ENCODE assay signal across 29 cellular contexts in genomic region chr11:61812736-61813411, GRCh38. TPM values are rescaled to one million over a fixed set of nuclear protein-coding genes. Genes with fewer than 3 reads are reported as not detected.
A peak's percentile ranks its signal among the peaks of the same experiment; 100 is the strongest.
DNase-seq lines count a peak whose midpoint lies in the region; ATAC-seq, FAIRE-seq and TF ChIP-seq lines count a peak whose summit lies in the region.
"Had no signal": no experiment of that assay in that cellular context is flagged by ENCODE, and none has a peak within 500 bp of the region (broad histone marks: within the 10 kb centered on the region; RNA-seq: fewer than 3 reads in every experiment).

No MANE protein-coding gene starts in this region.

- ATAC-seq in K562 (no peak), HG03139 (IDR thresholded peaks at IDR 0.05; ENCODE audit: unreplicated experiment) (no peak), HG03159 (IDR thresholded peaks at IDR 0.05; ENCODE audit: unreplicated experiment) (no peak), HG03520 (IDR thresholded peaks at IDR 0.05; ENCODE audit: unreplicated experiment) (no peak)

- H3K9me3 Mint-ChIP-seq in Caco-2 (ENCODE audit: unreplicated experiment), result no peaks in the 10 kb centered on the region
- no peaks in the 10 kb centered on the region for H3K9me3 Mint-ChIP-seq in nephron
- H3K9me3 Mint-ChIP-seq: CD8-positive, alpha-beta memory T cell had no signal

- CTCF ChIA-PET in Caco-2 (lab: Charles Lee), result no interaction called here
- CTCF ChIA-PET in K562 (lab: Yijun Ruan, JAX; ENCODE audit: low intra/inter-chr PET ratio), result no interaction called here

- H3K4me1 ChIP-seq in Caco-2 (peaks cover 15% of the 10 kb centered on the region), K562 (replicated peaks in 1 of 2; ENCODE audit: control insufficient read depth in 2 of 2, insufficient read depth in 2 of 2, low read length in 2 of 2) (peaks cover 25 to 45% of the 10 kb centered on the region in 2 experiments; a peak in 4 of 5 replicates)

- no peaks in the 10 kb centered on the region for H4K20me1 ChIP-seq in K562 (replicated peaks; ENCODE audit: control insufficient read depth, insufficient read depth, low read length)

- DNase-seq in Caco-2 (no peak), K562 (ENCODE audit: extremely low read depth in 1 of 4, low spot score in 3 of 4) (no peak), cerebellar nuclear complex (lab: John Stamatoyannopoulos, UW) (no peak)
- DNase-seq: AML-193; Calu3; CD8-positive, alpha-beta memory T cell; DMS79 treated with DMSO at 0.1 percent for 48 hours; GM23248; HCEC 1CT; Kasumi-1; NCI-H1105 treated with DMSO at 0.1 percent for 48 hours; NCI-H146; NCI-H1930; NCI-H2107; NCI-H446; NCI-H524 treated with DMSO at 0.1 percent for 48 hours; NCI-H774; SK-N-SH; SW 1271 had no signal

- no peak for TF ChIP-seq EP300 in K562 (IDR thresholded peaks at IDR 0.05; ENCODE audit: low read length)

- TF ChIP-seq POLR2A in K562 (conservative IDR thresholded peaks at IDR 0.05), result peak; percentile 52; the same call in 1 of the 2 replicates

- H3K4me1 Mint-ChIP-seq in Caco-2 (ENCODE audit: low read depth, unreplicated experiment) (peaks cover 18% of the 10 kb centered on the region), nephron (peaks cover 11% of the 10 kb centered on the region)

- FAIRE-seq in K562 (lab: Jason Lieb, UNC), result no peak
- FAIRE-seq: A204.1, GM12892, RCC 7860 had no signal

- H3K36me3 Mint-ChIP-seq in Caco-2 (ENCODE audit: insufficient read depth, unreplicated experiment) (peaks cover 85% of the 10 kb centered on the region), nephron (ENCODE audit: low read depth) (peaks cover 54% of the 10 kb centered on the region)
- H3K36me3 Mint-ChIP-seq: CD8-positive, alpha-beta memory T cell had no signal

- H3K27ac Mint-ChIP-seq in Caco-2 (ENCODE audit: unreplicated experiment) (peak overlapping the region; percentile 45), nephron (peak overlapping the region in 2 of 3 experiments; percentile 27 to 61)

- no TSS peak for BruUV-seq in Caco-2 (replicated peaks; lab: Mats Ljungman, UMichigan)
- BruUV-seq in K562 (replicated peaks; lab: Mats Ljungman, UMichigan), result no TSS peak

- TF ChIP-seq CTCF in 22Rv1 (IDR thresholded peaks at IDR 0.05) (no peak), Caco-2 (IDR thresholded peaks at IDR 0.05; ENCODE audit: insufficient read depth in 1 of 2, low read depth in 1 of 2, low read length in 1 of 2, severe bottlenecking in 1 of 2, unreplicated experiment in 1 of 2) (no peak), K562 (IDR thresholded peaks at IDR 0.05 in 2 of 3, conservative IDR thresholded peaks at IDR 0.05 in 1 of 3; ENCODE audit: insufficient read depth in 2 of 3, low read depth in 1 of 3, low read length in 3 of 3) (no peak), nephron (IDR thresholded peaks at IDR 0.05; ENCODE audit: unreplicated experiment in 3 of 3) (no peak)

- H3K79me2 ChIP-seq in K562 (ENCODE audit: control insufficient read depth, insufficient read depth, low read length), result peaks cover 82% of the 10 kb centered on the region

- H3K9ac ChIP-seq in K562 (ENCODE audit: insufficient read depth in 1 of 2, low read depth in 2 of 2, low read length in 2 of 2), result peak overlapping the region; percentile 16 to 72; a peak in 3 of 4 replicates
- H3K9ac ChIP-seq: GM23248, SK-N-SH had no signal

- H3K36me3 ChIP-seq in Caco-2 (ENCODE audit: control insufficient read depth, insufficient read depth, low read length), result peaks cover 9% of the 10 kb centered on the region
- peaks cover 73% of the 10 kb centered on the region for H3K36me3 ChIP-seq in K562 (ENCODE audit: control insufficient read depth, insufficient read depth, low read length)

- no peak for TF ChIP-seq RAD21 in K562 (CRISPR knock-in tag; conservative IDR thresholded peaks at IDR 0.05 in 1 of 2, IDR thresholded peaks at IDR 0.05 in 1 of 2)

- WGBS in K562 (ENCODE audit: insufficient coverage, low coverage, missing lambda C conversion rate), result 79% methylated on average over 3 of the region's 4 CpGs

- POLR2A ChIA-PET in Caco-2 (lab: Charles Lee) (no interaction called here), K562 (lab: Yijun Ruan, JAX) (interaction anchor here (0.6 to 6.8 kb wide), 5 partner anchors 8 to 228 kb away, joined by 3 to 97 read pairs (median 4); no protein-coding TSS in a partner anchor)

- no peak overlapping the region for H3K4me3 ChIP-seq in Caco-2 (ENCODE audit: low read depth, low read length)
- no peak overlapping the region for H3K4me3 ChIP-seq in K562
- H3K4me3 ChIP-seq: GM23248 had no signal

- no peaks in the 10 kb centered on the region for H3K9me1 ChIP-seq in K562 (ENCODE audit: control insufficient read depth, insufficient read depth, low read length)

- H3K9me3 ChIP-seq in Caco-2 (no peaks in the 10 kb centered on the region), K562 (replicated peaks; ENCODE audit: control insufficient read depth, insufficient read depth, low read depth, low read length) (no peaks in the 10 kb centered on the region)
- H3K9me3 ChIP-seq: SK-N-SH had no signal

- H3K4me2 ChIP-seq in K562 (ENCODE audit: insufficient read depth, low read length), result peak overlapping the region; percentile 52
- H3K4me2 ChIP-seq: SK-N-SH had no signal

- no peaks in the 10 kb centered on the region for H3K27me3 Mint-ChIP-seq in Caco-2 (ENCODE audit: insufficient read depth, unreplicated experiment)
- H3K27me3 Mint-ChIP-seq in nephron (ENCODE audit: low read depth), result no peaks in the 10 kb centered on the region

- in situ Hi-C loops in K562 (cut with MboI), result no loop called here

- intact Hi-C loops in Caco-2 (cut with micrococcal nuclease; ENCODE audit: unreplicated experiment) (no loop called here), K562 (cut with micrococcal nuclease) (no loop called here)

- H3K27ac ChIP-seq in 22Rv1 (peak overlapping the region; percentile 99), K562 (ENCODE audit: extremely low read depth, low read depth, low read length) (peak overlapping the region; percentile 47; the same call in 2 of the 3 replicates)
- H3K27ac ChIP-seq: C4-2B, GM23248, HL-60 had no signal

- H3K4me3 Mint-ChIP-seq in Caco-2 (ENCODE audit: unreplicated experiment), result no peak overlapping the region
- peak overlapping the region in 2 of 3 experiments; percentile 31 to 39 for H3K4me3 Mint-ChIP-seq in nephron

- no peak overlapping the region for H2AFZ ChIP-seq in K562 (ENCODE audit: low read depth, low read length)
- H2AFZ ChIP-seq: GM23248 had no signal

- no peaks in the 10 kb centered on the region for H3K27me3 ChIP-seq in Caco-2 (replicated peaks; ENCODE audit: control insufficient read depth, insufficient read depth, low read length)
- no peaks in the 10 kb centered on the region; a peak in 1 of 5 replicates for H3K27me3 ChIP-seq in K562 (ENCODE audit: control insufficient read depth in 2 of 2, insufficient read depth in 2 of 2, low read length in 2 of 2)

RNA-seq across cellular contexts. Expression of gene FADS1, which starts 3.9 kb away (rescaled TPM):
- 108 and 116 TPM in 2 replicates for total RNA-seq in Caco-2 (2022)
- 611 and 866 TPM in 2 replicates for total RNA-seq in K562 (2011; cell fraction: chromatin; rRNA removed; ENCODE audit: low replicate concordance)
- total RNA-seq in K562 (2011; cell fraction: nucleolus; rRNA removed), result 866 and 894 TPM in 2 replicates
- 825 and 959 TPM in 2 replicates for total RNA-seq in K562 (2011; cell fraction: nucleoplasm; rRNA removed)
- 250 and 292 TPM in 2 replicates for total RNA-seq in K562 (2014; rRNA removed)
- 367 and 390 TPM in 2 replicates for total RNA-seq in K562 (2014; rRNA removed; fragmentation: Illumina TruSeq; extraction: Trizol)
- 353 and 364 TPM in 2 replicates for total RNA-seq in K562 (2015; rRNA removed; fragmentation: Illumina TruSeq; extraction: Trizol)
- total RNA-seq in K562 (2021), result 378 and 411 TPM in 2 replicates
- polyA plus RNA-seq in K562 (2011; rRNA removed), result 747 and 864 TPM in 2 replicates
- 1,005 and 1,028 TPM in 2 replicates for polyA plus RNA-seq in K562 (2011; cell fraction: cytosol; rRNA removed)
- 277 and 375 TPM in 2 replicates for polyA plus RNA-seq in K562 (2011; cell fraction: nucleus; rRNA removed)
- 228 and 290 TPM in 2 replicates for polyA plus RNA-seq in K562 (2012)
- polyA plus RNA-seq in K562 (2014; fragmentation: Illumina TruSeq; extraction: Trizol), result 394 and 457 TPM in 2 replicates
- polyA plus RNA-seq in K562 (2014; fragmentation: Nextera tagmentation; extraction: Ambion mirVana), result 100 to 1,000 TPM; 110 to 174 TPM
- 295 and 314 TPM in 2 replicates for polyA plus RNA-seq in K562 (2014; rRNA removed)
- 571 and 760 TPM in 2 replicates for polyA minus RNA-seq in K562 (2011; rRNA and poly(A)+ RNA removed)
- 555 and 599 TPM in 2 replicates for polyA minus RNA-seq in K562 (2011; cell fraction: cytosol; rRNA and poly(A)+ RNA removed)
- 280 and 292 TPM in 2 replicates for polyA minus RNA-seq in K562 (2011; cell fraction: nucleus; rRNA and poly(A)+ RNA removed)

RNA-seq across cellular contexts. Expression of gene FADS2, which starts 15.2 kb away (rescaled TPM):
- total RNA-seq in Caco-2 (2022) (30.6 and 36.3 TPM in 2 replicates), K562 (2014; rRNA removed) (13.2 and 17.7 TPM in 2 replicates), K562 (2014; rRNA removed; fragmentation: Illumina TruSeq; extraction: Trizol) (14.5 and 16.2 TPM in 2 replicates), K562 (2015; rRNA removed; fragmentation: Illumina TruSeq; extraction: Trizol) (11.5 and 12.0 TPM in 2 replicates), K562 (2021) (28.6 and 30.4 TPM in 2 replicates)
- total RNA-seq in K562 (2011; cell fraction: chromatin; rRNA removed; ENCODE audit: low replicate concordance), result 49.3 and 107 TPM in 2 replicates
- total RNA-seq in K562 (2011; cell fraction: nucleolus; rRNA removed), result 68.6 and 70.4 TPM in 2 replicates
- 66.5 and 86.0 TPM in 2 replicates for total RNA-seq in K562 (2011; cell fraction: nucleoplasm; rRNA removed)
- polyA plus RNA-seq in K562 (2011; rRNA removed) (42.8 and 57.1 TPM in 2 replicates), K562 (2014; fragmentation: Illumina TruSeq; extraction: Trizol) (33.9 and 39.7 TPM in 2 replicates), K562 (2014; fragmentation: Nextera tagmentation; extraction: Ambion mirVana) (1 to 10 TPM; 2.9 to 5.3 TPM), K562 (2014; rRNA removed) (23.9 and 27.2 TPM in 2 replicates)
- polyA plus RNA-seq in K562 (2011; cell fraction: cytosol; rRNA removed), result 45.6 and 51.9 TPM in 2 replicates
- 34.1 and 48.4 TPM in 2 replicates for polyA plus RNA-seq in K562 (2011; cell fraction: nucleus; rRNA removed)
- polyA plus RNA-seq in K562 (2012), result 27.8 and 43.6 TPM in 2 replicates
- 38.9 and 48.8 TPM in 2 replicates for polyA minus RNA-seq in K562 (2011; rRNA and poly(A)+ RNA removed)
- 21.3 and 32.6 TPM in 2 replicates for polyA minus RNA-seq in K562 (2011; cell fraction: cytosol; rRNA and poly(A)+ RNA removed)
- 10.5 and 15.2 TPM in 2 replicates for polyA minus RNA-seq in K562 (2011; cell fraction: nucleus; rRNA and poly(A)+ RNA removed)

RNA-seq across cellular contexts. Expression of gene FEN1, which starts 20.2 kb away (rescaled TPM):
- total RNA-seq in Caco-2 (2022) (83.4 and 86.1 TPM in 2 replicates), K562 (2014; rRNA removed) (156 and 172 TPM in 2 replicates), K562 (2014; rRNA removed; fragmentation: Illumina TruSeq; extraction: Trizol) (130 and 137 TPM in 2 replicates), K562 (2015; rRNA removed; fragmentation: Illumina TruSeq; extraction: Trizol) (150 and 154 TPM in 2 replicates), K562 (2021) (140 and 150 TPM in 2 replicates)
- 27.9 and 42.4 TPM in 2 replicates for total RNA-seq in K562 (2011; cell fraction: chromatin; rRNA removed; ENCODE audit: low replicate concordance)
- 50.0 and 60.9 TPM in 2 replicates for total RNA-seq in K562 (2011; cell fraction: nucleolus; rRNA removed)
- 37.0 and 43.3 TPM in 2 replicates for total RNA-seq in K562 (2011; cell fraction: nucleoplasm; rRNA removed)
- polyA plus RNA-seq in K562 (2011; rRNA removed) (91.3 and 124 TPM in 2 replicates), K562 (2014; fragmentation: Illumina TruSeq; extraction: Trizol) (138 and 146 TPM in 2 replicates), K562 (2014; fragmentation: Nextera tagmentation; extraction: Ambion mirVana) (10 to 100 TPM; 58.1 to 86.8 TPM), K562 (2014; rRNA removed) (132 and 136 TPM in 2 replicates)
- polyA plus RNA-seq in K562 (2011; cell fraction: cytosol; rRNA removed), result 83.9 and 106 TPM in 2 replicates
- 28.7 and 36.3 TPM in 2 replicates for polyA plus RNA-seq in K562 (2011; cell fraction: nucleus; rRNA removed)
- 122 and 124 TPM in 2 replicates for polyA plus RNA-seq in K562 (2012)
- 77.5 and 111 TPM in 2 replicates for polyA minus RNA-seq in K562 (2011; rRNA and poly(A)+ RNA removed)
- polyA minus RNA-seq in K562 (2011; cell fraction: cytosol; rRNA and poly(A)+ RNA removed), result 54.2 and 76.3 TPM in 2 replicates
- 29.8 and 34.1 TPM in 2 replicates for polyA minus RNA-seq in K562 (2011; cell fraction: nucleus; rRNA and poly(A)+ RNA removed)

RNA-seq across cellular contexts. Expression of gene TMEM258, which starts 20.5 kb away (rescaled TPM):
- 190 and 197 TPM in 2 replicates for total RNA-seq in Caco-2 (2022)
- 88.0 and 142 TPM in 2 replicates for total RNA-seq in K562 (2011; cell fraction: chromatin; rRNA removed; ENCODE audit: low replicate concordance)
- 195 and 216 TPM in 2 replicates for total RNA-seq in K562 (2011; cell fraction: nucleolus; rRNA removed)
- 192 and 237 TPM in 2 replicates for total RNA-seq in K562 (2011; cell fraction: nucleoplasm; rRNA removed)
- total RNA-seq in K562 (2014; rRNA removed), result 97.2 and 153 TPM in 2 replicates
- total RNA-seq in K562 (2014; rRNA removed; fragmentation: Illumina TruSeq; extraction: Trizol), result 227 and 239 TPM in 2 replicates
- total RNA-seq in K562 (2015; rRNA removed; fragmentation: Illumina TruSeq; extraction: Trizol), result 221 and 231 TPM in 2 replicates
- total RNA-seq in K562 (2021), result 168 and 200 TPM in 2 replicates
- 630 and 713 TPM in 2 replicates for polyA plus RNA-seq in K562 (2011; rRNA removed)
- 728 and 1,027 TPM in 2 replicates for polyA plus RNA-seq in K562 (2011; cell fraction: cytosol; rRNA removed)
- polyA plus RNA-seq in K562 (2011; cell fraction: nucleus; rRNA removed), result 254 and 417 TPM in 2 replicates
- polyA plus RNA-seq in K562 (2012), result 426 and 696 TPM in 2 replicates
- polyA plus RNA-seq in K562 (2014; fragmentation: Illumina TruSeq; extraction: Trizol), result 213 and 256 TPM in 2 replicates
- polyA plus RNA-seq in K562 (2014; fragmentation: Nextera tagmentation; extraction: Ambion mirVana), result 100 to 1,000 TPM; 794 to 856 TPM
- 199 and 268 TPM in 2 replicates for polyA plus RNA-seq in K562 (2014; rRNA removed)
- polyA minus RNA-seq in K562 (2011; rRNA and poly(A)+ RNA removed), result 155 and 167 TPM in 2 replicates
- 111 and 157 TPM in 2 replicates for polyA minus RNA-seq in K562 (2011; cell fraction: cytosol; rRNA and poly(A)+ RNA removed)
- 46.0 and 84.9 TPM in 2 replicates for polyA minus RNA-seq in K562 (2011; cell fraction: nucleus; rRNA and poly(A)+ RNA removed)
